16 cellular contexts compared by ENCODE assay signal in genomic region chr1:89557443-89557820, GRCh38.
"Had no signal": no experiment of that assay in that cellular context is flagged by ENCODE, and none has a peak within 500 bp of the region (broad histone marks: within the 10 kb centered on the region; RNA-seq: fewer than 3 reads in every experiment).

No MANE protein-coding gene starts in this region.

- H3K4me2 ChIP-seq: smooth muscle cell had no signal

- H3K27ac Mint-ChIP-seq: effector memory CD8-positive, alpha-beta T cell; nephron; WTC11 had no signal

- H3K27me3 Mint-ChIP-seq: activated naive CD8-positive, alpha-beta T cell; effector memory CD8-positive, alpha-beta T cell had no signal

- H3K4me1 ChIP-seq: testis had no signal

- H3K27me3 ChIP-seq: foreskin keratinocyte, left lung, right lobe of liver, testis had no signal

- H3K36me3 ChIP-seq: left lung, right lobe of liver had no signal

- H3K9me3 Mint-ChIP-seq: effector memory CD8-positive, alpha-beta T cell had no signal

- H3K4me3 ChIP-seq: left lung, right lobe of liver, smooth muscle cell, testis had no signal

- ATAC-seq: effector memory CD8-positive, alpha-beta T cell; SK-N-SH treated with all-trans-retinoic acid at 6 μM for 48 hours; WTC11 had no signal

- H3K4me3 Mint-ChIP-seq: activated naive CD8-positive, alpha-beta T cell; effector memory CD8-positive, alpha-beta T cell; nephron; WTC11 had no signal

- H3K27ac ChIP-seq: foreskin keratinocyte, testis had no signal

- H3K9me3 ChIP-seq: left lung, right lobe of liver, testis had no signal

- DNase-seq: activated effector memory CD4-positive, alpha-beta T cell treated with anti-CD3 and anti-CD28 coated beads, Interleukin-2, amount 50 U/mL, for 16 hours; cerebellar nuclear complex; effector memory CD8-positive, alpha-beta T cell; foreskin keratinocyte; glutamatergic neuron; hypothalamus; kidney; left lung; right lobe of liver; stimulated activated CD8-positive, alpha-beta memory T cell treated with anti-CD3 and anti-CD28 coated beads, Interleukin-4, amount 100 ng/mL, for 48 hours; testis had no signal
